Comparison of ENCODE assay signal across 1 cellular context in the genomic region with DNA sequence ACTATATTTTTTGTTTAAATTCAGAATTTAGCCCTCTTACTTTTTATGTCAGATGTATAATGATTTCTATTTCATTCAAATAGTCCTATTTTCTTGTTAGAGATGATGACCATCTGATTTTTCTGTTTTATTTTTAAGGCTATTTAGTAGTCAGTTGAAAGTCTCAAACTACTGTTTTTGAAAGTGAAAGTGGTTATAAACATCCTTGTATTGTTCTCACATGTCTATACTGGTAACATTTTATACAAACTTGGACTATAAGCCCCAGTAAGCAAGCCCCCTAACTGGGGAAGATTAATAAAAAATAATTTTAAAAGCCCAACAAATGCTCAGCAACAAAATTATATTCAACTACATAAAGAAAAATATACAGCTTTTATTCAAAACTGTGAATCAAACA.
TF ChIP-seq lines count a peak whose summit lies in the region.

No MANE protein-coding gene starts in this region.

TF ChIP-seq in SK-N-SH treated with all-trans-retinoic acid at 6 μM for 48 hours, 23 proteins besides CTCF, POLR2A, EP300 and RAD21 (continued from another document):
- TF ChIP-seq, protein P1, sequence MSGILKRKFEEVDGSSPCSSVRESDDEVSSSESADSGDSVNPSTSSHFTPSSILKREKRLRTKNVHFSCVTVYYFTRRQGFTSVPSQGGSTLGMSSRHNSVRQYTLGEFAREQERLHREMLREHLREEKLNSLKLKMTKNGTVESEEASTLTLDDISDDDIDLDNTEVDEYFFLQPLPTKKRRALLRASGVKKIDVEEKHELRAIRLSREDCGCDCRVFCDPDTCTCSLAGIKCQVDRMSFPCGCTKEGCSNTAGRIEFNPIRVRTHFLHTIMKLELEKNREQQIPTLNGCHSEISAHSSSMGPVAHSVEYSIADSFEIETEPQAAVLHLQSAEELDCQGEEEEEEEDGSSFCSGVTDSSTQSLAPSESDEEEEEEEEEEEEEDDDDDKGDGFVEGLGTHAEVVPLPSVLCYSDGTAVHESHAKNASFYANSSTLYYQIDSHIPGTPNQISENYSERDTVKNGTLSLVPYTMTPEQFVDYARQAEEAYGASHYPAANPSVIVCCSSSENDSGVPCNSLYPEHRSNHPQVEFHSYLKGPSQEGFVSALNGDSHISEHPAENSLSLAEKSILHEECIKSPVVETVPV (CRISPR knock-in tag; IDR thresholded peaks at IDR 0.05) = no peak
- TF ChIP-seq, protein P2, sequence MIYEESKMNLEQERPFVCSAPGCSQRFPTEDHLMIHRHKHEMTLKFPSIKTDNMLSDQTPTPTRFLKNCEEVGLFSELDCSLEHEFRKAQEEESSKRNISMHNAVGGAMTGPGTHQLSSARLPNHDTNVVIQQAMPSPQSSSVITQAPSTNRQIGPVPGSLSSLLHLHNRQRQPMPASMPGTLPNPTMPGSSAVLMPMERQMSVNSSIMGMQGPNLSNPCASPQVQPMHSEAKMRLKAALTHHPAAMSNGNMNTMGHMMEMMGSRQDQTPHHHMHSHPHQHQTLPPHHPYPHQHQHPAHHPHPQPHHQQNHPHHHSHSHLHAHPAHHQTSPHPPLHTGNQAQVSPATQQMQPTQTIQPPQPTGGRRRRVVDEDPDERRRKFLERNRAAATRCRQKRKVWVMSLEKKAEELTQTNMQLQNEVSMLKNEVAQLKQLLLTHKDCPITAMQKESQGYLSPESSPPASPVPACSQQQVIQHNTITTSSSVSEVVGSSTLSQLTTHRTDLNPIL (CRISPR knock-in tag; IDR thresholded peaks at IDR 0.05; ENCODE audit: low read depth) = no peak
